Comparison of ENCODE assay signal across 17 cellular contexts in genomic region chr3:177499779-177500423, GRCh38.
DNase-seq lines count a peak whose midpoint lies in the region; ATAC-seq and TF ChIP-seq lines count a peak whose summit lies in the region.
"Had no signal": no experiment of that assay in that cellular context is flagged by ENCODE, and none has a peak within 500 bp of the region (broad histone marks: within the 10 kb centered on the region; RNA-seq: fewer than 3 reads in every experiment).

No MANE protein-coding gene starts in this region.

- no peak overlapping the region for H4K91ac ChIP-seq in IMR-90 (ENCODE audit: insufficient read depth, low read depth, low read length)

- H3K9me3 ChIP-seq in IMR-90 (ENCODE audit: control insufficient read depth, insufficient read depth, low read length): 0 out of 2 replicates have a peak, but pooled peaks cover 1% of the 10 kb centered on the region
- H3K9me3 ChIP-seq in mucosa of descending colon: no peaks in the 10 kb centered on the region
- no peaks in the 10 kb centered on the region for H3K9me3 ChIP-seq in stomach
- H3K9me3 ChIP-seq: HAP-1 had no signal

- DNase-seq in IMR-90 (no peak), foreskin melanocyte (peak; percentile 72), mucosa of descending colon (no peak), stomach (no peak), G401 (ENCODE audit: low spot score) (no peak)
- DNase-seq: CD4-positive, alpha-beta memory T cell; DMS 273 treated with DMSO at 0.1 percent for 48 hours; KBM-7; NCI-H1048; NCI-H146; NCI-H226; NCI-H69; NK-92 treated with Interleukin-12 subunit alpha and Interleukin-12 subunit beta, amount 100 ng/mL, for 24 hours had no signal

- no peak overlapping the region for H4K8ac ChIP-seq in IMR-90 (ENCODE audit: low read depth in 2 of 2, low read length in 2 of 2)

- H3K79me1 ChIP-seq in IMR-90 (ENCODE audit: low read depth in 1 of 2, low read length in 2 of 2): no peaks in the 10 kb centered on the region

- no peak for TF ChIP-seq RAD21 in IMR-90 (IDR thresholded peaks at IDR 0.05; ENCODE audit: low read length)

- H3K14ac ChIP-seq in IMR-90 (replicated peaks; ENCODE audit: low read depth, low read length): no peak overlapping the region

- in situ Hi-C loops in IMR-90 (cut with MboI; ENCODE audit: low sequenced_read_pairs): no loop called here
- in situ Hi-C loops in G401 (cut with HindIII; ENCODE audit: low sequenced_read_pairs): no loop called here

- no peak overlapping the region for H2BK5ac ChIP-seq in IMR-90 (ENCODE audit: low read depth, low read length, poor library complexity, severe bottlenecking)

- H2AK5ac ChIP-seq in IMR-90 (ENCODE audit: low read depth, low read length): no peak overlapping the region

- no peak overlapping the region for H3K9ac ChIP-seq in IMR-90 (ENCODE audit: low read depth, low read length)

- no peak overlapping the region for H3K18ac ChIP-seq in IMR-90 (ENCODE audit: low read depth, low read length)

- H4K20me1 ChIP-seq in IMR-90 (ENCODE audit: insufficient read depth, low read length): no peaks in the 10 kb centered on the region

- no peak overlapping the region for H3K4ac ChIP-seq in IMR-90 (ENCODE audit: low read depth, low read length)

- CTCF ChIA-PET in IMR-90 (lab: Yijun Ruan, JAX): no interaction called here

- H2AFZ ChIP-seq in IMR-90 (replicated peaks; ENCODE audit: low read length, poor library complexity): no peak overlapping the region

- H3K4me1 ChIP-seq in IMR-90 (ENCODE audit: control insufficient read depth, insufficient read depth, low read length) (no peaks in the 10 kb centered on the region), mucosa of descending colon (ENCODE audit: low read depth) (no peaks in the 10 kb centered on the region), stomach (peaks cover 0 to 21% (median 7%) of the 10 kb centered on the region in 4 donors)
- H3K4me1 ChIP-seq: HAP-1 had no signal

- no peak overlapping the region for H3K23ac ChIP-seq in IMR-90 (ENCODE audit: low read depth, low read length)

- POLR2A ChIA-PET in IMR-90 (lab: Charles Lee; ENCODE audit: unreplicated experiment): no interaction called here

- H2BK20ac ChIP-seq in IMR-90 (ENCODE audit: low read depth, low read length): no peak overlapping the region

- no peak for ATAC-seq in IMR-90 (ENCODE audit: low read depth)
- peak; percentile 88 for ATAC-seq in mucosa of descending colon
- ATAC-seq in GM21717 (IDR thresholded peaks at IDR 0.05; ENCODE audit: unreplicated experiment): no peak
- ATAC-seq in HG02623 (IDR thresholded peaks at IDR 0.05; ENCODE audit: unreplicated experiment): no peak

- no TSS peak for BruUV-seq in IMR-90 (replicated peaks; lab: Mats Ljungman, UMichigan)

- TF ChIP-seq CTCF in IMR-90 (conservative IDR thresholded peaks at IDR 0.05; ENCODE audit: low read depth, low read length): no peak
- no peak for TF ChIP-seq CTCF in mucosa of descending colon (IDR thresholded peaks at IDR 0.05)
- TF ChIP-seq CTCF in stomach (IDR thresholded peaks at IDR 0.05): no peak

- TF ChIP-seq POLR2A in IMR-90 (IDR thresholded peaks at IDR 0.05; ENCODE audit: low read depth, low read length) (no peak), stomach (IDR thresholded peaks at IDR 0.05) (no peak)

- no peaks in the 10 kb centered on the region for H3K9me1 ChIP-seq in IMR-90 (ENCODE audit: insufficient read depth, low read length)

- H4K5ac ChIP-seq in IMR-90 (ENCODE audit: low read depth, low read length): no peak overlapping the region

- no peak for TF ChIP-seq EP300 in stomach (IDR thresholded peaks at IDR 0.05)

- no peak overlapping the region for H3K4me2 ChIP-seq in IMR-90 (ENCODE audit: low read depth, low read length)

- no peaks in the 10 kb centered on the region for H3K27me3 ChIP-seq in IMR-90 (ENCODE audit: control insufficient read depth, insufficient read depth, low read length)
- no peaks in the 10 kb centered on the region for H3K27me3 ChIP-seq in stomach

- H3K36me3 ChIP-seq in IMR-90 (ENCODE audit: control insufficient read depth, insufficient read depth, low read length): no peaks in the 10 kb centered on the region
- H3K36me3 ChIP-seq in mucosa of descending colon (ENCODE audit: low read depth): no peaks in the 10 kb centered on the region
- no peaks in the 10 kb centered on the region for H3K36me3 ChIP-seq in stomach
- H3K36me3 ChIP-seq: HAP-1 had no signal

- intact Hi-C loops in IMR-90 (cut with micrococcal nuclease): no loop called here
- intact Hi-C loops in mucosa of descending colon (cut with DNase I, micrococcal nuclease): no loop called here
- intact Hi-C loops in stomach (cut with DNase I; ENCODE audit: low total_unique reads): no loop called here

- H3K27ac ChIP-seq in IMR-90 (ENCODE audit: insufficient read depth, low read length) (no peak overlapping the region), stomach (peak overlapping the region in 3 of 5 donors; percentile 41 to 58 (median 43))
- H3K27ac ChIP-seq: SK-N-MC had no signal

- H2AK9ac ChIP-seq in IMR-90 (replicated peaks; ENCODE audit: low read depth, low read length, poor library complexity): no peak overlapping the region

- H2BK120ac ChIP-seq in IMR-90 (ENCODE audit: low read depth, low read length): no peak overlapping the region

- dilution Hi-C loops in IMR-90 (cut with HindIII; ENCODE audit: low sequenced_read_pairs, unreplicated experiment): no loop called here

- H2BK15ac ChIP-seq in IMR-90 (ENCODE audit: low read depth, low read length): 0 out of 3 replicates have a peak overlapping the region, but pooled peaks have one; percentile 40

- H3K56ac ChIP-seq in IMR-90 (ENCODE audit: extremely low read depth, insufficient read depth, low read length): no peak overlapping the region

- whole genome bisulfite sequencing in IMR-90 (ENCODE audit: extremely low coverage in 2 of 2, insufficient read length in 1 of 2), 2 experiments: 98% methylated on average over 5 of the region's 8 CpGs; no CpG with 5 or more reads in 1 of the 2 experiments
- WGBS in stomach, 5 donors: 60 to 78% (median 68%) methylated on average over 8 of the region's 8 CpGs

- no peak overlapping the region for H3K4me3 ChIP-seq in IMR-90 (ENCODE audit: insufficient read depth, low read depth, low read length)
- no peak overlapping the region for H3K4me3 ChIP-seq in mucosa of descending colon
- H3K4me3 ChIP-seq in stomach: no peak overlapping the region
- H3K4me3 ChIP-seq: HAP-1, SK-N-MC had no signal

TF ChIP-seq in IMR-90, 13 proteins besides CTCF, POLR2A, EP300 and RAD21:
- TF ChIP-seq MXI1 (IDR thresholded peaks at IDR 0.05; ENCODE audit: borderline replicate concordance, low read depth, low read length): no peak
- no peak for TF ChIP-seq MAZ (IDR thresholded peaks at IDR 0.05; ENCODE audit: borderline replicate concordance, low read depth, low read length)
- TF ChIP-seq MAFK (IDR thresholded peaks at IDR 0.05; ENCODE audit: low read depth, low read length): no peak
- no peak for TF ChIP-seq NFE2L2 (IDR thresholded peaks at IDR 0.05; ENCODE audit: low read depth, low read length)
- TF ChIP-seq RCOR1 (IDR thresholded peaks at IDR 0.05; ENCODE audit: insufficient replicate concordance, low read length): no peak
- TF ChIP-seq CEBPB (IDR thresholded peaks at IDR 0.05; ENCODE audit: low read depth, low read length): no peak
- TF ChIP-seq, protein P1, sequence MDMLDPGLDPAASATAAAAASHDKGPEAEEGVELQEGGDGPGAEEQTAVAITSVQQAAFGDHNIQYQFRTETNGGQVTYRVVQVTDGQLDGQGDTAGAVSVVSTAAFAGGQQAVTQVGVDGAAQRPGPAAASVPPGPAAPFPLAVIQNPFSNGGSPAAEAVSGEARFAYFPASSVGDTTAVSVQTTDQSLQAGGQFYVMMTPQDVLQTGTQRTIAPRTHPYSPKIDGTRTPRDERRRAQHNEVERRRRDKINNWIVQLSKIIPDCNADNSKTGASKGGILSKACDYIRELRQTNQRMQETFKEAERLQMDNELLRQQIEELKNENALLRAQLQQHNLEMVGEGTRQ (IDR thresholded peaks at IDR 0.05; ENCODE audit: low read depth, low read length): no peak
- no peak for TF ChIP-seq FOS (IDR thresholded peaks at IDR 0.05; ENCODE audit: low read depth, low read length)
- TF ChIP-seq, protein P2, sequence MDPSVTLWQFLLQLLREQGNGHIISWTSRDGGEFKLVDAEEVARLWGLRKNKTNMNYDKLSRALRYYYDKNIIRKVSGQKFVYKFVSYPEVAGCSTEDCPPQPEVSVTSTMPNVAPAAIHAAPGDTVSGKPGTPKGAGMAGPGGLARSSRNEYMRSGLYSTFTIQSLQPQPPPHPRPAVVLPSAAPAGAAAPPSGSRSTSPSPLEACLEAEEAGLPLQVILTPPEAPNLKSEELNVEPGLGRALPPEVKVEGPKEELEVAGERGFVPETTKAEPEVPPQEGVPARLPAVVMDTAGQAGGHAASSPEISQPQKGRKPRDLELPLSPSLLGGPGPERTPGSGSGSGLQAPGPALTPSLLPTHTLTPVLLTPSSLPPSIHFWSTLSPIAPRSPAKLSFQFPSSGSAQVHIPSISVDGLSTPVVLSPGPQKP (IDR thresholded peaks at IDR 0.05; ENCODE audit: borderline replicate concordance, low read depth, low read length): no peak
